In genomic region chr17:76384222-76384986, GRCh38 we compare ENCODE assay signal across 8 cellular contexts. TPM values are rescaled to one million over a fixed set of nuclear protein-coding genes. Genes with fewer than 3 reads are reported as not detected.
A peak's percentile ranks its signal among the peaks of the same experiment; 100 is the strongest.
DNase-seq lines count a peak whose midpoint lies in the region; ATAC-seq and TF ChIP-seq lines count a peak whose summit lies in the region.

Gene SPHK1, plus strand, starts transcription at chr17:76384609. Its CDS starts 1,036 bp downstream, at chr17:76385645.

- H3K27ac ChIP-seq in SU-DHL-6 (ENCODE audit: low read depth, low read length) (peak within 1 kb of the TSS; percentile 45), angular gyrus (ENCODE audit: low read depth, low read length) (peak within 1 kb of the TSS; percentile 55), right atrium auricular region (peak within 1 kb of the TSS; percentile 87 to 94)

- intact Hi-C loops in sciatic nerve (cut with DNase I) = no loop called here

- peak within 1 kb of the TSS; percentile 67 for H3K4me2 ChIP-seq in SU-DHL-6 (ENCODE audit: low read depth, low read length, poor library complexity, severe bottlenecking)

- no peak for DNase-seq in BJ (ENCODE audit: low read depth)
- peak; percentile 76 for DNase-seq in HT1080 (ENCODE audit: low read depth)
- no peak for DNase-seq in right atrium auricular region (ENCODE audit: low spot score)
- peak; percentile 87 for DNase-seq in sciatic nerve (ENCODE audit: low spot score)
- DNase-seq in globus pallidus (ENCODE audit: low spot score) = no peak

- H3K27me3 ChIP-seq in BJ (ENCODE audit: control insufficient read depth, insufficient read depth, low read length) (no peaks in the 10 kb centered on the region), SU-DHL-6 (ENCODE audit: low read length) (no peaks in the 10 kb centered on the region), right atrium auricular region (no peaks in the 10 kb centered on the region)

- POLR2A ChIA-PET in BJ (lab: Charles Lee) = no interaction called here

- H3F3A ChIP-seq in SU-DHL-6 (ENCODE audit: insufficient read depth) = no peaks in the 10 kb centered on the region

- H3K9ac ChIP-seq in SU-DHL-6 (ENCODE audit: low read length) = peak within 1 kb of the TSS; percentile 72

- H3K9me2 ChIP-seq in SU-DHL-6 (replicated peaks; ENCODE audit: insufficient read depth, low read length) = no peaks in the 10 kb centered on the region

- ATAC-seq in GM19324 (IDR thresholded peaks at IDR 0.05; ENCODE audit: low FRiP score, unreplicated experiment) (peak; percentile 46), sciatic nerve (peak; percentile 74)

- peak within 1 kb of the TSS; percentile 54 for H2AFZ ChIP-seq in SU-DHL-6 (ENCODE audit: low read depth, low read length, severe bottlenecking)

- H3K9me3 ChIP-seq in SU-DHL-6 (ENCODE audit: insufficient read depth, low read length) (no peaks in the 10 kb centered on the region), right atrium auricular region (no peaks in the 10 kb centered on the region)

- H3K79me2 ChIP-seq in SU-DHL-6 (ENCODE audit: insufficient read depth, low read length) = no peaks in the 10 kb centered on the region

- CTCF ChIA-PET in BJ (lab: Yijun Ruan, JAX) = interaction anchor here (0.7 to 10.7 kb wide), 24 partner anchors 10 to 343 kb away, joined by 3 to 127 read pairs (median 6); partner anchors contain the start of genes METTL23, PRPSAP1 and QRICH2

- TF ChIP-seq CTCF in BJ (IDR thresholded peaks at IDR 0.05; ENCODE audit: insufficient read depth, low read depth, low read length) = no peak
- TF ChIP-seq CTCF in SU-DHL-6 (IDR thresholded peaks at IDR 0.05; ENCODE audit: insufficient read depth, low read length, poor library complexity, severe bottlenecking) = no peak
- no peak for TF ChIP-seq CTCF in right atrium auricular region (IDR thresholded peaks at IDR 0.05)

- peaks cover 9% of the 10 kb centered on the region for H3K36me3 ChIP-seq in BJ (ENCODE audit: control insufficient read depth, insufficient read depth, low read length)
- no peaks in the 10 kb centered on the region for H3K36me3 ChIP-seq in SU-DHL-6 (ENCODE audit: low read length)
- H3K36me3 ChIP-seq in right atrium auricular region = no peaks in the 10 kb centered on the region

- no peaks in the 10 kb centered on the region for H4K20me1 ChIP-seq in SU-DHL-6 (ENCODE audit: low read depth, low read length)

- H3K4me1 ChIP-seq in right atrium auricular region = peaks cover 0 to 37% of the 10 kb centered on the region in 2 donors

- H3K4me3 ChIP-seq in BJ (ENCODE audit: low read depth, low read length) (peak within 1 kb of the TSS; percentile 76), SU-DHL-6 (ENCODE audit: insufficient read depth, low read length, poor library complexity, severe bottlenecking) (peak within 1 kb of the TSS; percentile 56), right atrium auricular region (peak within 1 kb of the TSS; percentile 58 to 68)

RNA-seq across cellular contexts. Expression of gene SPHK1, which starts in this region (rescaled TPM):
- polyA plus RNA-seq in BJ (2011; rRNA removed) = 21.4 and 57.8 TPM in 2 replicates
- 12.1 and 16.5 TPM in 2 replicates for polyA minus RNA-seq in BJ (2011; rRNA and poly(A)+ RNA removed)
- total RNA-seq in HT1080 (2014; rRNA removed; shearing (Covaris generic)) = 107 and 122 TPM in 2 replicates
- polyA plus RNA-seq in HT1080 (2015; cell fraction: cytosol; rRNA removed) = 88.1 and 96.5 TPM in 2 replicates
- polyA plus RNA-seq in HT1080 (2015; cell fraction: nucleus; rRNA removed) = 135 and 156 TPM in 2 replicates
- total RNA-seq in right atrium auricular region = 10 to 100 TPM in 1 of 2 donors, 1 to 10 TPM in 1; 6.4 to 16.8 TPM
- total RNA-seq in sciatic nerve = 19.4 TPM

Comparison
In these comparisons a context has a peak if more than half of its experiments do, and no peak if none do; other contexts are left out.
1. DNase-seq: peak in HT1080 (single experiment) and sciatic nerve (single experiment); none in BJ (single experiment), right atrium auricular region (single experiment) and globus pallidus (single experiment).
2. Peak in every context shown above with its lines, with median percentiles within 50 percentile points of each other: H3K4me3 ChIP-seq and H3K27ac ChIP-seq.